ENCODE assay signal across 9 cellular contexts in the genomic region with DNA sequence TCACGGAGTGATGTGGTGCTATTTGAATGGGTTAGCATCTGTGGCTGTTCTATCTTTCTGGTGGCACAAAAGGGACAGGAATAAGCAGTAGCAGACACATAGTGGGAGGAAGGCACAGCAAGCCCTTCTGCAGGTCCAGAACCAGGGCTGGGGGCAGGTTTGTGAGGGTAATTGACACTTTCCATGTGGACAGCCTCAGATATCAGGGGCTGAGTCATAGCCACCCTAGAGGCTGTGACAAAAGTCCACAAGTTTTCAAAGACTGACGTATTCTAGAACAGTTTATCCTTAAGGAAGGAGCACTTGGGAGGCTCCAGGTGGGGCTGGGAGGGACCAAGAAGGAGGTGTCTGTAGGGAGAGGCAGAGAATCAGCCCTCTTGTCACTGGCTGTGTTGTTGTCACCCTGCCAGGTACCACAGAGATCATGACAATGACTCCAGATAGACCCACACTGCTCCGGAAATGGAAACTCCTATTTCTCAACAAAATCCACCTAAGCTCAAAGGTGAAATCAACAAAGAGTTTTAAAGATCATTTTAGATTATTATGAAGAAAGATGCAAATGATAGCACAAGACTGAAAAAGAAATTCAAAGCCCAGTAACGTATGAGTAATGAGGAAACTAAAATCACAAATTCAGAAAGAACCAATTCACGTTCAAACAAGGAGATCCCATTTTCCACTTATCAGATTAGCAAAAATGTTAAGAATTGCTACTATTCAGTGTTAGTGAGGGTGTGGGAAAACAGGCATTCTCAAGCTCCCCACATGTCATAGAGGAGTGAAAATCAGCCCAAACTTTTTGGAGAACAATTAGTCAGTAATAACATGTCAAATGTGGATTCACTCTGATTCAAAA. TPM values are rescaled to one million over a fixed set of nuclear protein-coding genes. Genes with fewer than 3 reads are reported as not detected.
DNase-seq lines count a peak whose midpoint lies in the region; ATAC-seq and TF ChIP-seq lines count a peak whose summit lies in the region.
"Had no signal": no experiment of that assay in that cellular context is flagged by ENCODE, and none has a peak within 500 bp of the region (broad histone marks: within the 10 kb centered on the region; RNA-seq: fewer than 3 reads in every experiment).

No MANE protein-coding gene starts in this region.

- TF ChIP-seq CTCF in heart left ventricle (IDR thresholded peaks at IDR 0.05), result no peak
- TF ChIP-seq CTCF in tibial nerve (IDR thresholded peaks at IDR 0.05), result no peak

- no peak overlapping the region for H3K4me3 Mint-ChIP-seq in T-helper 2 cell treated with Interferon-gamma antibody and Interleukin-4, amounts not matched to agents 5 μg/mL and 100 μg/mL, for 36 hours

- no peaks in the 10 kb centered on the region for H3K36me3 Mint-ChIP-seq in T-helper 2 cell treated with Interferon-gamma antibody and Interleukin-4, amounts not matched to agents 5 μg/mL and 100 μg/mL, for 36 hours (ENCODE audit: low read depth)
- H3K36me3 Mint-ChIP-seq: IgD-negative memory B cell had no signal

- TF ChIP-seq EP300 in tibial nerve (IDR thresholded peaks at IDR 0.05), result no peak

- H3K9me3 ChIP-seq in heart left ventricle (no peaks in the 10 kb centered on the region), tibial nerve (no peaks in the 10 kb centered on the region)

- H3K27me3 ChIP-seq in heart left ventricle (no peaks in the 10 kb centered on the region), tibial nerve (no peaks in the 10 kb centered on the region)

- H3K36me3 ChIP-seq in heart left ventricle (no peaks in the 10 kb centered on the region), tibial nerve (no peaks in the 10 kb centered on the region)

- H3K27me3 Mint-ChIP-seq in T-helper 2 cell treated with Interferon-gamma antibody and Interleukin-4, amounts not matched to agents 5 μg/mL and 100 μg/mL, for 36 hours (ENCODE audit: low read depth), result no peaks in the 10 kb centered on the region

- peak in 3 of 4 donors; percentile 43 to 70 (median 68) for ATAC-seq in heart left ventricle
- no peak for ATAC-seq in Right ventricle myocardium inferior
- no peak for ATAC-seq in GM21381 (IDR thresholded peaks at IDR 0.05; ENCODE audit: unreplicated experiment)

- H3K9me3 Mint-ChIP-seq in T-helper 2 cell treated with Interferon-gamma antibody and Interleukin-4, amounts not matched to agents 5 μg/mL and 100 μg/mL, for 36 hours, result no peaks in the 10 kb centered on the region
- H3K9me3 Mint-ChIP-seq: IgD-negative memory B cell had no signal

- TF ChIP-seq POLR2A in heart left ventricle (IDR thresholded peaks at IDR 0.05), result no peak
- TF ChIP-seq POLR2A in tibial nerve (IDR thresholded peaks at IDR 0.05), result no peak

- intact Hi-C loops in heart left ventricle (cut with DNase I), result no loop called here
- intact Hi-C loops in Right ventricle myocardium inferior (cut with DNase I), result no loop called here

- H3K4me1 Mint-ChIP-seq in T-helper 2 cell treated with Interferon-gamma antibody and Interleukin-4, amounts not matched to agents 5 μg/mL and 100 μg/mL, for 36 hours (ENCODE audit: low read depth), result peaks cover 21% of the 10 kb centered on the region

- peak overlapping the region; percentile 35 for H3K27ac Mint-ChIP-seq in T-helper 2 cell treated with Interferon-gamma antibody and Interleukin-4, amounts not matched to agents 5 μg/mL and 100 μg/mL, for 36 hours
- H3K27ac Mint-ChIP-seq: IgD-negative memory B cell had no signal

- H3K27ac ChIP-seq in heart left ventricle (peak overlapping the region in 1 of 12 donors; percentile 10), tibial nerve (peak overlapping the region in 3 of 4 donors; percentile 30 to 59 (median 54))

- H3K4me3 ChIP-seq in heart left ventricle, result no peak overlapping the region
- H3K4me3 ChIP-seq in tibial nerve, result no peak overlapping the region

- H3K4me1 ChIP-seq in heart left ventricle (peaks cover 0 to 29% (median 9%) of the 10 kb centered on the region in 12 donors), tibial nerve (peaks cover 0 to 12% (median 6%) of the 10 kb centered on the region in 4 donors)

- 52 to 65% (median 58%) methylated on average over 5 of the region's 5 CpGs for WGBS in heart left ventricle, 4 donors
- WGBS in tibial nerve, 2 donors, result 46 to 47% methylated on average over 5 of the region's 5 CpGs

- DNase-seq in heart left ventricle (no peak), Right ventricle myocardium inferior (ENCODE audit: missing footprints) (no peak), iPS-NIHi7 (ENCODE audit: extremely low spot score) (peak; percentile 31), tibial nerve (ENCODE audit: low spot score in 2 of 2) (no peak), GF-D8 (lab: John Stamatoyannopoulos, UW) (no peak), GOT3 (lab: John Stamatoyannopoulos, UW) (no peak)
- peak; percentile 58 for DNase-seq in T-helper 2 cell treated with Interferon-gamma antibody and Interleukin-4, amounts not matched to agents 5 μg/mL and 100 μg/mL, for 36 hours (ENCODE audit: low spot score)

RNA-seq across cellular contexts. Expression of a gene that starts 48.3 kb away (rescaled TPM):
- total RNA-seq in heart left ventricle (100 to 1,000 TPM in 3 of 9 donors, 10 to 100 TPM in 6; 42.7 to 193 (median 68.5) TPM), Right ventricle myocardium inferior (83.0 TPM), tibial nerve (1,000 to 10,000 TPM in 1 of 4 donors, 100 to 1,000 TPM in 3; 631 to 1,165 (median 930) TPM)
- polyA plus RNA-seq in heart left ventricle, result 10 to 100 TPM; 53.9 to 64.3 TPM

Comparison
In these comparisons a context has a peak if more than half of its experiments do, and no peak if none do; other contexts are left out.
1. ATAC-seq: peak in heart left ventricle (3 of 4); none in Right ventricle myocardium inferior (single experiment) and GM21381 (single experiment).
2. DNase-seq: peak in T-helper 2 cell treated with Interferon-gamma antibody and Interleukin-4, amounts not matched to agents 5 μg/mL and 100 μg/mL, for 36 hours (single experiment) and iPS-NIHi7 (single experiment); none in heart left ventricle (0 of 5), Right ventricle myocardium inferior (single experiment), tibial nerve (0 of 2), GF-D8 (single experiment) and GOT3 (single experiment).